ENCODE assay signal across 17 cellular contexts in the genomic region with DNA sequence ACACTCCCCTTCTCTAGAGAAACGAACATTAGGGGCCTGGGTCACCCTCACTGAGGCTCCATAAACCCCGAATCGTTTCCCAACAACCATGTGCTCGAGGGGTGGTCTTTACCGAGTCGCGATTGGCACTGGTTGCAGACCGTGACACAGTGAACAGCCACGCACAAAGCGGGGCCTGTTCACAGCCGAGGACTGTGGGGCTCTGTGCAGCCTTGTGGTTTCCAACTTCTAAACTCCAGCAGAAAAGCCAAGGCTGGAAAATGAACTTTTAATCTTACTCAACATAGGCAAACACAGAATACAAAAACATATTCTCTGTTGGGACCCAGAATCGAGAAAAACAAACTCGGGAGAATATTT. TPM values are rescaled to one million over a fixed set of nuclear protein-coding genes. Genes with fewer than 3 reads are reported as not detected.
DNase-seq lines count a peak whose midpoint lies in the region; TF ChIP-seq lines count a peak whose summit lies in the region.
"Had no signal": no experiment of that assay in that cellular context is flagged by ENCODE, and none has a peak within 500 bp of the region (broad histone marks: within the 10 kb centered on the region; RNA-seq: fewer than 3 reads in every experiment).

No MANE protein-coding gene starts in this region.

- no peak overlapping the region for H2BK12ac ChIP-seq in neuronal stem cell (ENCODE audit: low read length)

- no peaks in the 10 kb centered on the region for H3K27me3 Mint-ChIP-seq in activated naive CD8-positive, alpha-beta T cell treated with anti-CD3 and anti-CD28 coated beads for 36 hours
- no peaks in the 10 kb centered on the region for H3K27me3 Mint-ChIP-seq in activated T-helper 1 cell treated with anti-CD3 and anti-CD28 coated beads, Interleukin-12 subunit alpha, Interleukin-12 subunit beta, Interleukin-2, Interleukin-4 antibody, amounts not matched to agents 30 ng/mL and 10 ng/mL and 1 ng/mL, durations not matched to agents 14 hours and 24 hours and 36 hours (ENCODE audit: insufficient read depth)
- H3K27me3 Mint-ChIP-seq: CD4-positive, alpha-beta memory T cell; central memory CD8-positive, alpha-beta T cell had no signal

- H3K27me3 ChIP-seq in neuronal stem cell (ENCODE audit: control insufficient read depth in 3 of 3, insufficient read depth in 3 of 3, low read depth in 1 of 3, low read length in 3 of 3) (no peaks in the 10 kb centered on the region), tibial artery (no peaks in the 10 kb centered on the region)

- H3K4ac ChIP-seq in neuronal stem cell (ENCODE audit: low read length) = no peak overlapping the region

- peaks cover 5 to 6% of the 10 kb centered on the region in 2 donors for H3K36me3 ChIP-seq in neuronal stem cell (replicated peaks in 1 of 2; ENCODE audit: control insufficient read depth in 2 of 2, insufficient read depth in 2 of 2, low read length in 2 of 2)
- peaks cover 7 to 17% (median 8%) of the 10 kb centered on the region in 3 donors for H3K36me3 ChIP-seq in tibial artery

- no peak overlapping the region for H2BK15ac ChIP-seq in neuronal stem cell (ENCODE audit: low read length)

- no peak overlapping the region for H2BK120ac ChIP-seq in neuronal stem cell (ENCODE audit: low read depth, low read length)

- no peak overlapping the region for H3K4me3 ChIP-seq in neuronal stem cell (ENCODE audit: low read length in 2 of 2)
- no peak overlapping the region for H3K4me3 ChIP-seq in tibial artery
- H3K4me3 ChIP-seq: lung had no signal

- DNase-seq in activated naive CD8-positive, alpha-beta T cell treated with anti-CD3 and anti-CD28 coated beads for 36 hours = no peak
- DNase-seq in cardiac septum (ENCODE audit: low spot score) (peak; percentile 71), neuronal stem cell (ENCODE audit: low spot score) (no peak), tibial artery (peak; percentile 20 to 48), GM19238 (ENCODE audit: insufficient read length, low spot score) (no peak), HCEC 1CT (no peak), COR-L47 (lab: John Stamatoyannopoulos, UW) (no peak)
- no peak for DNase-seq in activated T-helper 1 cell treated with anti-CD3 and anti-CD28 coated beads, Interleukin-12 subunit alpha, Interleukin-12 subunit beta, Interleukin-2, Interleukin-4 antibody, amounts not matched to agents 30 ng/mL and 10 ng/mL and 1 ng/mL, durations not matched to agents 14 hours and 24 hours and 36 hours (ENCODE audit: low spot score)
- DNase-seq: activated CD8-positive, alpha-beta memory T cell treated with anti-CD3 and anti-CD28 coated beads for 24 hours; activated naive CD4-positive, alpha-beta T cell treated with Interleukin-2 at 50 U/mL for 16 hours; CD4-positive, alpha-beta memory T cell; NCI-H1694; NCI-H774; occipital lobe; SHP77 treated with DMSO at 0.1 percent for 48 hours had no signal

- no peak overlapping the region for H2BK5ac ChIP-seq in neuronal stem cell (ENCODE audit: low read length)

- H3K4me2 ChIP-seq in neuronal stem cell (ENCODE audit: insufficient read depth, low read length, poor library complexity, severe bottlenecking) = no peak overlapping the region

- H4K91ac ChIP-seq in neuronal stem cell (ENCODE audit: low read depth, low read length, poor library complexity) = no peak overlapping the region

- peak overlapping the region; percentile 45 for H3K27ac Mint-ChIP-seq in activated naive CD8-positive, alpha-beta T cell treated with anti-CD3 and anti-CD28 coated beads for 36 hours
- H3K27ac Mint-ChIP-seq in activated T-helper 1 cell treated with anti-CD3 and anti-CD28 coated beads, Interleukin-12 subunit alpha, Interleukin-12 subunit beta, Interleukin-2, Interleukin-4 antibody, amounts not matched to agents 30 ng/mL and 10 ng/mL and 1 ng/mL, durations not matched to agents 14 hours and 24 hours and 36 hours = no peak overlapping the region

- H3K4me1 ChIP-seq in neuronal stem cell (ENCODE audit: control insufficient read depth in 2 of 2, insufficient read depth in 1 of 2, low read depth in 1 of 2, low read length in 2 of 2) (peaks cover 0 to 9% of the 10 kb centered on the region in 2 donors), tibial artery (peaks cover 0 to 78% (median 42%) of the 10 kb centered on the region in 4 donors)

- no peak overlapping the region for H3K14ac ChIP-seq in neuronal stem cell (ENCODE audit: low read length)

- peak overlapping the region; percentile 52 for H3K18ac ChIP-seq in neuronal stem cell (ENCODE audit: low read length)

- H3K23ac ChIP-seq in neuronal stem cell (ENCODE audit: low read depth, low read length, poor library complexity) = no peak overlapping the region

- H3K9me3 Mint-ChIP-seq in activated naive CD8-positive, alpha-beta T cell treated with anti-CD3 and anti-CD28 coated beads for 36 hours = peaks cover 2% of the 10 kb centered on the region
- H3K9me3 Mint-ChIP-seq in activated T-helper 1 cell treated with anti-CD3 and anti-CD28 coated beads, Interleukin-12 subunit alpha, Interleukin-12 subunit beta, Interleukin-2, Interleukin-4 antibody, amounts not matched to agents 30 ng/mL and 10 ng/mL and 1 ng/mL, durations not matched to agents 14 hours and 24 hours and 36 hours = no peaks in the 10 kb centered on the region
- H3K9me3 Mint-ChIP-seq: central memory CD8-positive, alpha-beta T cell had no signal

- intact Hi-C loops in cardiac septum (cut with DNase I) (no loop called here), tibial artery (cut with DNase I; ENCODE audit: low total_unique reads) (no loop called here)
- intact Hi-C loops in activated T-helper 1 cell treated with anti-CD3 and anti-CD28 coated beads, Interleukin-12 subunit alpha, Interleukin-12 subunit beta, Interleukin-2, Interleukin-4 antibody, amounts not matched to agents 30 ng/mL and 10 ng/mL and 1 ng/mL, durations not matched to agents 14 hours and 24 hours and 36 hours (cut with micrococcal nuclease) = loop anchor here (5.0 kb wide), 2 partner anchors 126 to 234 kb away; no protein-coding TSS in a partner anchor

- no CpG with 5 or more reads among the region's 13 CpGs for WGBS in neuronal stem cell (ENCODE audit: extremely low coverage in 2 of 2, insufficient read length in 2 of 2, insufficient replicate concordance in 1 of 2), 2 donors

- peaks cover 53% of the 10 kb centered on the region for H3K4me1 Mint-ChIP-seq in activated naive CD8-positive, alpha-beta T cell treated with anti-CD3 and anti-CD28 coated beads for 36 hours
- peaks cover 69% of the 10 kb centered on the region for H3K4me1 Mint-ChIP-seq in activated T-helper 1 cell treated with anti-CD3 and anti-CD28 coated beads, Interleukin-12 subunit alpha, Interleukin-12 subunit beta, Interleukin-2, Interleukin-4 antibody, amounts not matched to agents 30 ng/mL and 10 ng/mL and 1 ng/mL, durations not matched to agents 14 hours and 24 hours and 36 hours (ENCODE audit: low read depth)

- TF ChIP-seq CTCF in tibial artery (IDR thresholded peaks at IDR 0.05) = no peak

- no peak overlapping the region for H2AFZ ChIP-seq in neuronal stem cell (ENCODE audit: low read length)

- no peak overlapping the region for H2AK5ac ChIP-seq in neuronal stem cell (ENCODE audit: low read depth, low read length)

- no peak overlapping the region for H3K4me3 Mint-ChIP-seq in activated naive CD8-positive, alpha-beta T cell treated with anti-CD3 and anti-CD28 coated beads for 36 hours
- H3K4me3 Mint-ChIP-seq in activated T-helper 1 cell treated with anti-CD3 and anti-CD28 coated beads, Interleukin-12 subunit alpha, Interleukin-12 subunit beta, Interleukin-2, Interleukin-4 antibody, amounts not matched to agents 30 ng/mL and 10 ng/mL and 1 ng/mL, durations not matched to agents 14 hours and 24 hours and 36 hours = no peak overlapping the region
- H3K4me3 Mint-ChIP-seq: central memory CD8-positive, alpha-beta T cell had no signal

- peaks cover 2% of the 10 kb centered on the region for H3K79me1 ChIP-seq in neuronal stem cell (ENCODE audit: low read depth, low read length)

- H3K27ac ChIP-seq in neuronal stem cell (replicated peaks; ENCODE audit: low read length) (no peak overlapping the region), tibial artery (peak overlapping the region; percentile 53 to 64)

- no peak overlapping the region for H3K9ac ChIP-seq in neuronal stem cell (ENCODE audit: low read depth, low read length, poor library complexity)

- H3K36me3 Mint-ChIP-seq in activated naive CD8-positive, alpha-beta T cell treated with anti-CD3 and anti-CD28 coated beads for 36 hours = peaks cover 28% of the 10 kb centered on the region
- H3K36me3 Mint-ChIP-seq in activated T-helper 1 cell treated with anti-CD3 and anti-CD28 coated beads, Interleukin-12 subunit alpha, Interleukin-12 subunit beta, Interleukin-2, Interleukin-4 antibody, amounts not matched to agents 30 ng/mL and 10 ng/mL and 1 ng/mL, durations not matched to agents 14 hours and 24 hours and 36 hours (ENCODE audit: low read depth) = peaks cover 35% of the 10 kb centered on the region

- no peak overlapping the region for H4K8ac ChIP-seq in neuronal stem cell (ENCODE audit: low read depth, low read length)

- H3K9me3 ChIP-seq in neuronal stem cell (replicated peaks in 1 of 2; ENCODE audit: control insufficient read depth in 2 of 2, insufficient read depth in 1 of 2, low read depth in 1 of 2, low read length in 2 of 2) (peaks cover 4 to 11% of the 10 kb centered on the region in 2 donors), tibial artery (no peaks in the 10 kb centered on the region)

RNA-seq across cellular contexts. Expression of a gene that starts 19.0 kb away (rescaled TPM):
- total RNA-seq in activated naive CD8-positive, alpha-beta T cell treated with anti-CD3 and anti-CD28 coated beads for 36 hours = 10 to 100 TPM; 24.0 to 26.5 TPM
- 46.7 TPM for total RNA-seq in cardiac septum
- 22.3 TPM for polyA plus RNA-seq in neuronal stem cell (2013, experiment 1 of 2)
- 23.5 TPM for polyA plus RNA-seq in neuronal stem cell (2013, experiment 2 of 2)
- total RNA-seq in activated T-helper 1 cell treated with anti-CD3 and anti-CD28 coated beads, Interleukin-12 subunit alpha, Interleukin-12 subunit beta, Interleukin-2, Interleukin-4 antibody, amounts not matched to agents 30 ng/mL and 10 ng/mL and 1 ng/mL, durations not matched to agents 14 hours and 24 hours and 36 hours = 54.8 and 56.0 TPM in 2 replicates

RNA-seq across cellular contexts. Expression of a gene that starts 36.7 kb away (rescaled TPM):
- not detected for total RNA-seq in activated naive CD8-positive, alpha-beta T cell treated with anti-CD3 and anti-CD28 coated beads for 36 hours
- not detected for total RNA-seq in cardiac septum
- not detected for polyA plus RNA-seq in neuronal stem cell (2013, experiment 1 of 2)
- not detected for polyA plus RNA-seq in neuronal stem cell (2013, experiment 2 of 2)
- not detected in 2 replicates for total RNA-seq in activated T-helper 1 cell treated with anti-CD3 and anti-CD28 coated beads, Interleukin-12 subunit alpha, Interleukin-12 subunit beta, Interleukin-2, Interleukin-4 antibody, amounts not matched to agents 30 ng/mL and 10 ng/mL and 1 ng/mL, durations not matched to agents 14 hours and 24 hours and 36 hours
- total RNA-seq: CD4-positive, alpha-beta memory T cell; lung; occipital lobe had no signal
- polyA plus RNA-seq: CD4-positive, alpha-beta memory T cell; lung had no signal

Comparison
In these comparisons a context has a peak if more than half of its experiments do, and no peak if none do; other contexts are left out.
1. DNase-seq: peak in cardiac septum (single experiment) and tibial artery (2 of 2); none in activated naive CD8-positive, alpha-beta T cell treated with anti-CD3 and anti-CD28 coated beads for 36 hours (single experiment), neuronal stem cell (single experiment), GM19238 (single experiment), HCEC 1CT (single experiment), COR-L47 (single experiment) and activated T-helper 1 cell treated with anti-CD3 and anti-CD28 coated beads, Interleukin-12 subunit alpha, Interleukin-12 subunit beta, Interleukin-2, Interleukin-4 antibody, amounts not matched to agents 30 ng/mL and 10 ng/mL and 1 ng/mL, durations not matched to agents 14 hours and 24 hours and 36 hours (single experiment).